ENCODE assay signal across 1 cellular context in genomic region chr21:36060159-36060921, GRCh38.
A peak's percentile ranks its signal among the peaks of the same experiment; 100 is the strongest.
TF ChIP-seq lines count a peak whose summit lies in the region.

SETD4 (minus strand) TSS chr21:36060526; CDS start chr21:36058888, 1,638 bp downstream.

TF ChIP-seq in HepG2, 621 proteins besides CTCF, POLR2A, EP300 and RAD21 (continued from another document and continues in another):
- TF ChIP-seq ZBTB39 (CRISPR knock-in tag; IDR thresholded peaks at IDR 0.05) (no peak), ARHGAP35 (CRISPR knock-in tag; IDR thresholded peaks at IDR 0.05; ENCODE audit: borderline replicate concordance) (peak; percentile 19; the same call in 1 of the 2 replicates), ZNF501 (CRISPR knock-in tag; IDR thresholded peaks at IDR 0.05) (peak; percentile 70), CCAR2 (optimal IDR thresholded peaks at IDR 0.05; ENCODE audit: low read depth, low read length) (no peak), ARID2 (CRISPR knock-in tag; IDR thresholded peaks at IDR 0.05; ENCODE audit: borderline replicate concordance) (no peak), ZNF138 (CRISPR knock-in tag; IDR thresholded peaks at IDR 0.05; ENCODE audit: low read depth) (no peak), AHR (CRISPR knock-in tag; IDR thresholded peaks at IDR 0.05) (peak; percentile 65; the same call in 1 of the 2 replicates), MXI1 (IDR thresholded peaks at IDR 0.05; ENCODE audit: borderline replicate concordance, low read depth, low read length) (peak; percentile 69; the same call in 2 of the 3 replicates), ZNF431 (CRISPR knock-in tag; IDR thresholded peaks at IDR 0.05; ENCODE audit: borderline replicate concordance, low read depth) (no peak), USF2 (IDR thresholded peaks at IDR 0.05; ENCODE audit: low read depth, low read length) (no peak), USF2 (CRISPR knock-in tag; IDR thresholded peaks at IDR 0.05; ENCODE audit: borderline replicate concordance) (no peak), ZNF552 (CRISPR knock-in tag; IDR thresholded peaks at IDR 0.05; ENCODE audit: borderline replicate concordance) (no peak), FUBP1 (CRISPR knock-in tag; IDR thresholded peaks at IDR 0.05; ENCODE audit: borderline replicate concordance) (peak; percentile 46; the same call in 1 of the 2 replicates), ZNF264 (CRISPR knock-in tag; IDR thresholded peaks at IDR 0.05) (peak; percentile 26; the same call in 1 of the 2 replicates), PAF1 (CRISPR knock-in tag; IDR thresholded peaks at IDR 0.05) (no peak), NFIC (IDR thresholded peaks at IDR 0.05; ENCODE audit: low read length) (no peak), TP53 (CRISPR knock-in tag; conservative IDR thresholded peaks at IDR 0.05) (0 out of 2 replicates have a peak, but pooled peaks have one; percentile 52), SALL2 (CRISPR knock-in tag; IDR thresholded peaks at IDR 0.05) (0 out of 2 replicates have a peak, but pooled peaks have one; percentile 44), SP1 (IDR thresholded peaks at IDR 0.05) (no peak), SP1 (CRISPR knock-in tag; IDR thresholded peaks at IDR 0.05) (peak; percentile 72), THAP7 (CRISPR knock-in tag; IDR thresholded peaks at IDR 0.05) (peak; percentile 89; the same call in 1 of the 2 replicates), HIVEP1 (CRISPR knock-in tag; IDR thresholded peaks at IDR 0.05) (no peak), ZNF232 (CRISPR knock-in tag; IDR thresholded peaks at IDR 0.05; ENCODE audit: borderline replicate concordance) (no peak), NCOA1 (CRISPR knock-in tag; IDR thresholded peaks at IDR 0.05) (peak; percentile 22; the same call in 1 of the 2 replicates), SYNCRIP (IDR thresholded peaks at IDR 0.05; ENCODE audit: insufficient read depth, low read depth, low read length) (no peak), KDM4B (CRISPR knock-in tag; IDR thresholded peaks at IDR 0.05) (no peak), ZNF496 (CRISPR knock-in tag; IDR thresholded peaks at IDR 0.05; ENCODE audit: insufficient replicate concordance) (no peak), ELF4 (CRISPR knock-in tag; IDR thresholded peaks at IDR 0.05; ENCODE audit: borderline replicate concordance) (no peak), FOSL1 (CRISPR knock-in tag; IDR thresholded peaks at IDR 0.05; ENCODE audit: borderline replicate concordance) (no peak), SP4 (CRISPR knock-in tag; IDR thresholded peaks at IDR 0.05) (no peak; the same call in 1 of the 2 replicates), RBFOX2 (IDR thresholded peaks at IDR 0.05; ENCODE audit: low read depth, low read length) (peak; percentile 96), ERF (CRISPR knock-in tag; IDR thresholded peaks at IDR 0.05) (peak; percentile 20; the same call in 1 of the 2 replicates), TFDP2 (CRISPR knock-in tag; IDR thresholded peaks at IDR 0.05) (peak; percentile 63), ATM (IDR thresholded peaks at IDR 0.05; ENCODE audit: borderline replicate concordance) (no peak), ZNF678 (CRISPR knock-in tag; IDR thresholded peaks at IDR 0.05) (no peak), ZNF160 (CRISPR knock-in tag; IDR thresholded peaks at IDR 0.05) (0 out of 2 replicates have a peak, but pooled peaks have one; percentile 20), ZNF572 (CRISPR knock-in tag; IDR thresholded peaks at IDR 0.05) (no peak), ZNF230 (CRISPR knock-in tag; IDR thresholded peaks at IDR 0.05) (no peak), ZNF318 (CRISPR knock-in tag; IDR thresholded peaks at IDR 0.05) (no peak), FLYWCH1 (CRISPR knock-in tag; IDR thresholded peaks at IDR 0.05) (no peak), RBAK (CRISPR knock-in tag; IDR thresholded peaks at IDR 0.05) (no peak), IRF2 (CRISPR knock-in tag; IDR thresholded peaks at IDR 0.05) (no peak; the same call in 1 of the 2 replicates), SNAPC2 (CRISPR knock-in tag; IDR thresholded peaks at IDR 0.05) (peak; percentile 82), PREB (CRISPR knock-in tag; IDR thresholded peaks at IDR 0.05) (no peak), ZNF383 (CRISPR knock-in tag; IDR thresholded peaks at IDR 0.05; ENCODE audit: borderline replicate concordance) (no peak), ZNF670 (CRISPR knock-in tag; IDR thresholded peaks at IDR 0.05; ENCODE audit: borderline replicate concordance) (no peak), ZNF121 (CRISPR knock-in tag; IDR thresholded peaks at IDR 0.05) (no peak), ZNF703 (CRISPR knock-in tag; IDR thresholded peaks at IDR 0.05; ENCODE audit: borderline replicate concordance) (no peak), HNRNPL (IDR thresholded peaks at IDR 0.05; ENCODE audit: low read depth, low read length) (0 out of 2 replicates have a peak, but pooled peaks have one; percentile 54), TAF1 (CRISPR knock-in tag; IDR thresholded peaks at IDR 0.05) (peak; percentile 85), POGZ (CRISPR knock-in tag; IDR thresholded peaks at IDR 0.05) (peak; percentile 47; the same call in 1 of the 2 replicates), ZSCAN9 (CRISPR knock-in tag; IDR thresholded peaks at IDR 0.05; ENCODE audit: borderline replicate concordance) (no peak)
